ENCODE assay signal across 16 cellular contexts in genomic region chr5:39466804-39467203, GRCh38. TPM values are rescaled to one million over a fixed set of nuclear protein-coding genes. Genes with fewer than 3 reads are reported as not detected.
DNase-seq lines count a peak whose midpoint lies in the region; ATAC-seq and TF ChIP-seq lines count a peak whose summit lies in the region.
"Had no signal": no experiment of that assay in that cellular context is flagged by ENCODE, and none has a peak within 500 bp of the region (broad histone marks: within the 10 kb centered on the region; RNA-seq: fewer than 3 reads in every experiment).

No MANE protein-coding gene starts in this region.

- no peak overlapping the region for H3K4me3 Mint-ChIP-seq in dendritic cell treated with granulocyte-macrophage colony-stimulating factor and Interleukin-4, amounts not matched to agents 40 ng/mL and 50 ng/mL, for 4 days
- H3K4me3 Mint-ChIP-seq in T-helper 17 cell, result no peak overlapping the region
- H3K4me3 Mint-ChIP-seq: CD4-positive, CD25-positive, alpha-beta regulatory T cell; H9 had no signal

- ATAC-seq in Right ventricle myocardium superior (ENCODE audit: poor library complexity) (peak; percentile 50), upper lobe of right lung (peak; percentile 58), T-helper 17 cell (no peak), HG03354 (IDR thresholded peaks at IDR 0.05; ENCODE audit: poor library complexity, severe bottlenecking, unreplicated experiment) (no peak)

- peak overlapping the region; percentile 89 for H3K27ac Mint-ChIP-seq in dendritic cell treated with granulocyte-macrophage colony-stimulating factor and Interleukin-4, amounts not matched to agents 40 ng/mL and 50 ng/mL, for 4 days
- no peak overlapping the region for H3K27ac Mint-ChIP-seq in T-helper 17 cell
- H3K27ac Mint-ChIP-seq: CD4-positive, CD25-positive, alpha-beta regulatory T cell; H9 had no signal

- H3K4me1 Mint-ChIP-seq in dendritic cell treated with granulocyte-macrophage colony-stimulating factor and Interleukin-4, amounts not matched to agents 40 ng/mL and 50 ng/mL, for 4 days (ENCODE audit: low read depth), result peaks cover 77% of the 10 kb centered on the region
- H3K4me1 Mint-ChIP-seq in T-helper 17 cell, result no peaks in the 10 kb centered on the region
- H3K4me1 Mint-ChIP-seq: CD4-positive, CD25-positive, alpha-beta regulatory T cell had no signal

- intact Hi-C loops in Right ventricle myocardium superior (cut with DNase I) (no loop called here), cardiac septum (cut with DNase I) (loop anchor here (5.0 kb wide), 1 partner anchor 40 kb away; no protein-coding TSS in a partner anchor), upper lobe of right lung (cut with DNase I) (no loop called here), esophagus squamous epithelium (cut with DNase I) (no loop called here)
- intact Hi-C loops in dendritic cell treated with granulocyte-macrophage colony-stimulating factor and Interleukin-4, amounts not matched to agents 40 ng/mL and 50 ng/mL, for 4 days (cut with micrococcal nuclease), result loop anchor here (5.0 kb wide), 1 partner anchor 60 kb away; no protein-coding TSS in a partner anchor

- H3K4me1 ChIP-seq in upper lobe of right lung (no peaks in the 10 kb centered on the region), esophagus squamous epithelium (no peaks in the 10 kb centered on the region)

- H3K9me3 Mint-ChIP-seq in dendritic cell treated with granulocyte-macrophage colony-stimulating factor and Interleukin-4, amounts not matched to agents 40 ng/mL and 50 ng/mL, for 4 days, result no peaks in the 10 kb centered on the region
- H3K9me3 Mint-ChIP-seq: H9 had no signal

- WGBS in esophagus squamous epithelium, 2 donors, result 52 to 81% methylated on average over 1 of the region's 1 CpG

- H3K36me3 ChIP-seq in upper lobe of right lung (no peaks in the 10 kb centered on the region), esophagus squamous epithelium (no peaks in the 10 kb centered on the region)

- H3K9me3 ChIP-seq in upper lobe of right lung (no peaks in the 10 kb centered on the region), T-helper 17 cell (ENCODE audit: control insufficient read depth, low read length, poor library complexity, severe bottlenecking) (no peaks in the 10 kb centered on the region), esophagus squamous epithelium (no peaks in the 10 kb centered on the region)

- H3K27me3 Mint-ChIP-seq in dendritic cell treated with granulocyte-macrophage colony-stimulating factor and Interleukin-4, amounts not matched to agents 40 ng/mL and 50 ng/mL, for 4 days, result no peaks in the 10 kb centered on the region
- H3K27me3 Mint-ChIP-seq in T-helper 17 cell, result peaks cover 57% of the 10 kb centered on the region

- H3K36me3 Mint-ChIP-seq in dendritic cell treated with granulocyte-macrophage colony-stimulating factor and Interleukin-4, amounts not matched to agents 40 ng/mL and 50 ng/mL, for 4 days (ENCODE audit: low read depth), result no peaks in the 10 kb centered on the region
- H3K36me3 Mint-ChIP-seq in T-helper 17 cell (ENCODE audit: low read depth), result no peaks in the 10 kb centered on the region
- H3K36me3 Mint-ChIP-seq: CD4-positive, CD25-positive, alpha-beta regulatory T cell had no signal

- DNase-seq in Right ventricle myocardium superior, result no peak
- no peak for DNase-seq in cardiac septum (ENCODE audit: low spot score)
- DNase-seq in NOMO-1 (lab: John Stamatoyannopoulos, UW; ENCODE audit: unreplicated experiment in 2 of 2), result peak; percentile 86 to 99
- DNase-seq in upper lobe of right lung, result no peak
- no peak for DNase-seq in T-helper 17 cell
- DNase-seq in esophagus squamous epithelium (lab: John Stamatoyannopoulos, UW), result no peak
- DNase-seq: Calu3; CD4-positive, CD25-positive, alpha-beta regulatory T cell; H9; NCI-H1105 treated with DMSO at 0.1 percent for 48 hours; NCI-H187 treated with DMSO at 0.1 percent for 48 hours; NCI-H446; NCI-H774 had no signal

- TF ChIP-seq POLR2A in esophagus squamous epithelium (IDR thresholded peaks at IDR 0.05), result no peak

- H3K4me3 ChIP-seq in upper lobe of right lung, result no peak overlapping the region
- no peak overlapping the region for H3K4me3 ChIP-seq in esophagus squamous epithelium
- H3K4me3 ChIP-seq: SK-N-MC had no signal

- H3K27ac ChIP-seq in upper lobe of right lung, result peak overlapping the region; percentile 2
- H3K27ac ChIP-seq in esophagus squamous epithelium, result peak overlapping the region in 1 of 4 donors; percentile 36
- H3K27ac ChIP-seq: SK-N-MC had no signal

- no peak for TF ChIP-seq CTCF in upper lobe of right lung (IDR thresholded peaks at IDR 0.05)
- no peak for TF ChIP-seq CTCF in esophagus squamous epithelium (IDR thresholded peaks at IDR 0.05)

- H3K27me3 ChIP-seq in upper lobe of right lung (no peaks in the 10 kb centered on the region), esophagus squamous epithelium (no peaks in the 10 kb centered on the region)

RNA-seq across cellular contexts. Expression of gene DAB2, which starts 42.0 kb away (rescaled TPM):
- total RNA-seq in Right ventricle myocardium superior, result 29.9 TPM
- total RNA-seq in cardiac septum, result 28.7 TPM
- 145 TPM for total RNA-seq in upper lobe of right lung
- total RNA-seq in T-helper 17 cell, result 10 to 100 TPM in 1 of 2 donors, 1 to 10 TPM in 1; 1.9 to 37.2 TPM
- 10 to 100 TPM in 2 of 4 donors, 1 to 10 TPM in 1, under 1 TPM in 1; 0.95 to 35.1 (median 11.8) TPM for total RNA-seq in esophagus squamous epithelium

Comparison
In these comparisons a context has a peak if more than half of its experiments do, and no peak if none do; other contexts are left out.
1. intact Hi-C loops: an anchor here in cardiac septum (5.0 kb wide) and dendritic cell treated with granulocyte-macrophage colony-stimulating factor and Interleukin-4, amounts not matched to agents 40 ng/mL and 50 ng/mL, for 4 days (5.0 kb wide); none called in Right ventricle myocardium superior, upper lobe of right lung and esophagus squamous epithelium.
2. ATAC-seq: peak in Right ventricle myocardium superior (single experiment) and upper lobe of right lung (single experiment); none in T-helper 17 cell (single experiment) and HG03354 (single experiment).
3. DNase-seq: peak in NOMO-1 (2 of 2); none in Right ventricle myocardium superior (single experiment), cardiac septum (single experiment), upper lobe of right lung (single experiment), T-helper 17 cell (0 of 3) and esophagus squamous epithelium (single experiment).